ENCODE assay signal across 1 cellular context in genomic region chr1:153929981-153930948, GRCh38.
TF ChIP-seq lines count a peak whose summit lies in the region.

No MANE protein-coding gene starts in this region.

TF ChIP-seq in H1, 55 proteins besides CTCF, POLR2A, EP300 and RAD21:
- no peak for TF ChIP-seq GTF2F1 (IDR thresholded peaks at IDR 0.05; ENCODE audit: borderline replicate concordance, low read depth, low read length)
